27 cellular contexts compared by ENCODE assay signal in genomic region chr15:57994468-57995154, GRCh38.
DNase-seq lines count a peak whose midpoint lies in the region; ATAC-seq and TF ChIP-seq lines count a peak whose summit lies in the region.
"Had no signal": no experiment of that assay in that cellular context is flagged by ENCODE, and none has a peak within 500 bp of the region (broad histone marks: within the 10 kb centered on the region; RNA-seq: fewer than 3 reads in every experiment).

No MANE protein-coding gene starts in this region.

- CTCF ChIA-PET in mammary epithelial cell (lab: Charles Lee; ENCODE audit: low non-redundant PET) (no interaction called here), MCF 10A (lab: Yijun Ruan, JAX) (interaction anchor here (0.6 to 1.3 kb wide), 6 partner anchors 73 to 490 kb away, joined by 3 to 4 read pairs (median 3); no protein-coding TSS in a partner anchor), PC-3 (lab: Charles Lee) (interaction anchor here (0.8 kb wide), 1 partner anchor 72 kb away, joined by 5 read pairs; no protein-coding TSS in a partner anchor)
- CTCF ChIA-PET in activated CD8-positive, alpha-beta memory T cell treated with anti-CD3 and anti-CD28 coated beads, Interleukin-2, amount 10 ng/mL, durations not matched to agents 7 days and 5 days (lab: Charles Lee) = interaction anchor here (1.0 to 1.2 kb wide), 2 partner anchors 76 to 243 kb away, joined by 3 to 4 read pairs; no protein-coding TSS in a partner anchor

- H2AFZ ChIP-seq in mammary epithelial cell (ENCODE audit: low read depth, low read length) (peak overlapping the region; percentile 7), PC-3 (ENCODE audit: low read length) (no peak overlapping the region)
- H2AFZ ChIP-seq: GM23338 had no signal

- no peaks in the 10 kb centered on the region for H3K4me1 Mint-ChIP-seq in MCF 10A (ENCODE audit: insufficient read depth, unreplicated experiment)
- H3K4me1 Mint-ChIP-seq in activated CD8-positive, alpha-beta memory T cell treated with anti-CD3 and anti-CD28 coated beads, Interleukin-2, amount 10 ng/mL, durations not matched to agents 7 days and 5 days = no peaks in the 10 kb centered on the region
- H3K4me1 Mint-ChIP-seq: GM23338; stimulated activated naive B cell treated with anti-CD40 and anti-IgM and Interleukin-4, amounts not matched to agents 10 μg/mL and 1 μg/mL and 100 μg/mL, for 72 hours; T-helper 17 cell had no signal

- H3K4me2 ChIP-seq in mammary epithelial cell (ENCODE audit: insufficient read depth, low read depth, low read length) (no peak overlapping the region), PC-3 (ENCODE audit: low read length) (no peak overlapping the region)
- H3K4me2 ChIP-seq: GM23338 had no signal

- BruUV-seq in mammary epithelial cell (replicated peaks; lab: Mats Ljungman, UMichigan) = no TSS peak
- no TSS peak for BruUV-seq in MCF 10A (replicated peaks; lab: Mats Ljungman, UMichigan)
- no TSS peak for BruUV-seq in PC-3 (replicated peaks; lab: Mats Ljungman, UMichigan)

- H4K20me1 ChIP-seq in mammary epithelial cell (ENCODE audit: insufficient read depth, low read length) (no peaks in the 10 kb centered on the region), PC-3 (ENCODE audit: low read length) (no peaks in the 10 kb centered on the region)

- POLR2A ChIA-PET in MCF 10A (lab: Yijun Ruan, JAX) = interaction anchor here (0.7 to 1.1 kb wide), 3 partner anchors 17 to 70 kb away, joined by 3 read pairs; no protein-coding TSS in a partner anchor
- POLR2A ChIA-PET in PC-3 (lab: Charles Lee; ENCODE audit: unreplicated experiment) = interaction anchor here (0.7 kb wide), 1 partner anchor 21 kb away, joined by 6 read pairs; no protein-coding TSS in a partner anchor

- H3K4me3 Mint-ChIP-seq in MCF 10A (ENCODE audit: unreplicated experiment) = no peak overlapping the region
- no peak overlapping the region for H3K4me3 Mint-ChIP-seq in activated CD8-positive, alpha-beta memory T cell treated with anti-CD3 and anti-CD28 coated beads, Interleukin-2, amount 10 ng/mL, durations not matched to agents 7 days and 5 days
- H3K4me3 Mint-ChIP-seq: GM23338; natural killer cell treated with Interleukin-12 subunit alpha and Interleukin-12 subunit beta and Interleukin-15 and Interleukin-18, amount 100 ng/mL, for 72 hours; stimulated activated naive B cell treated with anti-CD40 and anti-IgM and Interleukin-4, amounts not matched to agents 10 μg/mL and 1 μg/mL and 100 μg/mL, for 72 hours; T-helper 17 cell had no signal

- in situ Hi-C loops in mammary epithelial cell (cut with MboI; ENCODE audit: low sequenced_read_pairs in 2 of 2) = no loop called here

- H3F3A ChIP-seq in PC-3 (ENCODE audit: low read length, unreplicated experiment) = no peaks in the 10 kb centered on the region

- no peak for TF ChIP-seq CTCF in mammary epithelial cell (conservative IDR thresholded peaks at IDR 0.05 in 1 of 2, IDR thresholded peaks at IDR 0.05 in 1 of 2; ENCODE audit: extremely low read depth in 1 of 2, insufficient read depth in 1 of 2, low read depth in 1 of 2, low read length in 2 of 2)
- no peak for TF ChIP-seq CTCF in MCF 10A (IDR thresholded peaks at IDR 0.05; ENCODE audit: unreplicated experiment)
- TF ChIP-seq CTCF in PC-3 (conservative IDR thresholded peaks at IDR 0.05; ENCODE audit: low read depth, low read length) = no peak
- TF ChIP-seq CTCF in foreskin fibroblast (IDR thresholded peaks at IDR 0.05; ENCODE audit: low read depth, low read length) = no peak

- H3K79me2 ChIP-seq in mammary epithelial cell (ENCODE audit: insufficient read depth, low read length) (no peaks in the 10 kb centered on the region), PC-3 (ENCODE audit: low read length) (no peaks in the 10 kb centered on the region)

- H3K27me3 Mint-ChIP-seq in MCF 10A (ENCODE audit: insufficient read depth, unreplicated experiment) = no peaks in the 10 kb centered on the region
- peaks cover 37% of the 10 kb centered on the region for H3K27me3 Mint-ChIP-seq in activated CD8-positive, alpha-beta memory T cell treated with anti-CD3 and anti-CD28 coated beads, Interleukin-2, amount 10 ng/mL, durations not matched to agents 7 days and 5 days

- H3K4me3 ChIP-seq in mammary epithelial cell (replicated peaks in 1 of 3; ENCODE audit: insufficient read depth in 1 of 3, low read depth in 2 of 3, low read length in 3 of 3) = no peak overlapping the region
- H3K4me3 ChIP-seq in PC-3 (ENCODE audit: low read length) = no peak overlapping the region
- H3K4me3 ChIP-seq in foreskin fibroblast (ENCODE audit: low read depth in 1 of 2, low read length in 2 of 2) = no peak overlapping the region
- H3K4me3 ChIP-seq: adrenal gland, gastroesophageal sphincter, GM12878, GM23338, SJSA1, testis had no signal

- intact Hi-C loops in mammary epithelial cell (cut with micrococcal nuclease) (no loop called here), MCF 10A (cut with micrococcal nuclease) (no loop called here), PC-3 (cut with micrococcal nuclease) (no loop called here)

- no peaks in the 10 kb centered on the region for H3K36me3 ChIP-seq in mammary epithelial cell (ENCODE audit: insufficient read depth, low read length)
- no peaks in the 10 kb centered on the region for H3K36me3 ChIP-seq in PC-3 (ENCODE audit: low read depth, low read length)
- H3K36me3 ChIP-seq: adrenal gland, gastroesophageal sphincter, SJSA1 had no signal

- H3K4me1 ChIP-seq in mammary epithelial cell (ENCODE audit: insufficient read depth, low read length) = no peaks in the 10 kb centered on the region
- H3K4me1 ChIP-seq in PC-3 (ENCODE audit: insufficient read depth, low read length) = peaks cover 9% of the 10 kb centered on the region
- H3K4me1 ChIP-seq: adrenal gland, SJSA1, testis had no signal

- ATAC-seq in PC-3 = peak; percentile 87
- no peak for ATAC-seq in HG03342 (IDR thresholded peaks at IDR 0.05; ENCODE audit: unreplicated experiment)
- no peak for ATAC-seq in activated CD8-positive, alpha-beta memory T cell treated with anti-CD3 and anti-CD28 coated beads, Interleukin-2, amount 10 ng/mL, durations not matched to agents 7 days and 5 days
- ATAC-seq: gastroesophageal sphincter; GM12878; GM23338; natural killer cell treated with Interleukin-12 subunit alpha and Interleukin-12 subunit beta and Interleukin-15 and Interleukin-18, amount 100 ng/mL, for 72 hours; stimulated activated naive B cell treated with anti-CD40 and anti-IgM and Interleukin-4, amounts not matched to agents 10 μg/mL and 1 μg/mL and 100 μg/mL, for 72 hours; T-helper 17 cell had no signal

- H3K9ac ChIP-seq in mammary epithelial cell (ENCODE audit: insufficient read depth, low read length) = no peak overlapping the region
- no peak overlapping the region for H3K9ac ChIP-seq in PC-3 (ENCODE audit: low read length)

- H3K9me3 ChIP-seq in mammary epithelial cell (replicated peaks; ENCODE audit: insufficient read depth, low read length) (no peaks in the 10 kb centered on the region), PC-3 (ENCODE audit: low read length) (no peaks in the 10 kb centered on the region)
- H3K9me3 ChIP-seq: adrenal gland, gastroesophageal sphincter, SJSA1, testis had no signal

- dilution Hi-C loops in mammary epithelial cell (cut with HindIII; ENCODE audit: low sequenced_read_pairs) = no loop called here

- no peaks in the 10 kb centered on the region for H3K36me3 Mint-ChIP-seq in MCF 10A (ENCODE audit: insufficient read depth, unreplicated experiment)
- no peaks in the 10 kb centered on the region for H3K36me3 Mint-ChIP-seq in activated CD8-positive, alpha-beta memory T cell treated with anti-CD3 and anti-CD28 coated beads, Interleukin-2, amount 10 ng/mL, durations not matched to agents 7 days and 5 days
- H3K36me3 Mint-ChIP-seq: natural killer cell treated with Interleukin-12 subunit alpha and Interleukin-12 subunit beta and Interleukin-15 and Interleukin-18, amount 100 ng/mL, for 72 hours; stimulated activated naive B cell treated with anti-CD40 and anti-IgM and Interleukin-4, amounts not matched to agents 10 μg/mL and 1 μg/mL and 100 μg/mL, for 72 hours had no signal

- H3K9me2 ChIP-seq in PC-3 (replicated peaks; ENCODE audit: low read length) = no peaks in the 10 kb centered on the region

- H3K27ac ChIP-seq in mammary epithelial cell (ENCODE audit: insufficient read depth, low read depth, low read length) (no peak overlapping the region), PC-3 (ENCODE audit: low read length) (no peak overlapping the region)
- H3K27ac ChIP-seq: adrenal gland, C4-2B, SJSA1, testis had no signal

- no peak overlapping the region for H3K27ac Mint-ChIP-seq in MCF 10A (ENCODE audit: low read depth, unreplicated experiment)
- no peak overlapping the region for H3K27ac Mint-ChIP-seq in activated CD8-positive, alpha-beta memory T cell treated with anti-CD3 and anti-CD28 coated beads, Interleukin-2, amount 10 ng/mL, durations not matched to agents 7 days and 5 days
- H3K27ac Mint-ChIP-seq: GM23338; natural killer cell treated with Interleukin-12 subunit alpha and Interleukin-12 subunit beta and Interleukin-15 and Interleukin-18, amount 100 ng/mL, for 72 hours; stimulated activated naive B cell treated with anti-CD40 and anti-IgM and Interleukin-4, amounts not matched to agents 10 μg/mL and 1 μg/mL and 100 μg/mL, for 72 hours; T-helper 17 cell had no signal

- no peak for DNase-seq in mammary epithelial cell
- DNase-seq in MCF 10A (ENCODE audit: unreplicated experiment) = no peak
- DNase-seq in PC-3 = peak; percentile 6
- DNase-seq in foreskin fibroblast = peak; percentile 40 to 75
- DNase-seq in SIG-M5 (lab: John Stamatoyannopoulos, UW) = no peak
- DNase-seq in activated CD8-positive, alpha-beta memory T cell treated with anti-CD3 and anti-CD28 coated beads, Interleukin-2, amount 10 ng/mL, durations not matched to agents 7 days and 5 days = no peak
- DNase-seq in NK-92 (lab: John Stamatoyannopoulos, UW; ENCODE audit: unreplicated experiment) = no peak
- DNase-seq: ACHN; activated CD4-positive, alpha-beta T cell treated with anti-CD3 and anti-CD28 coated beads, Interleukin-2, amount 50 U/mL, for 4 hours; activated gamma-delta T cell; activated T-cell treated with anti-CD3 and anti-CD28 coated beads for 4 hours; adrenal gland; cortex of kidney; GF-D8; KG1; NCI-H69; posterior cingulate gyrus; stimulated activated naive B cell treated with anti-CD40 and anti-IgM and Interleukin-4, amounts not matched to agents 10 μg/mL and 1 μg/mL and 100 μg/mL, for 72 hours; T-helper 17 cell; testis had no signal

- WGBS in mammary epithelial cell (ENCODE audit: low coverage, missing lambda C conversion rate) = 44% methylated on average over 5 of the region's 5 CpGs

- H3K9me3 Mint-ChIP-seq in MCF 10A (ENCODE audit: unreplicated experiment) = no peaks in the 10 kb centered on the region
- no peaks in the 10 kb centered on the region for H3K9me3 Mint-ChIP-seq in activated CD8-positive, alpha-beta memory T cell treated with anti-CD3 and anti-CD28 coated beads, Interleukin-2, amount 10 ng/mL, durations not matched to agents 7 days and 5 days (ENCODE audit: low read depth)

- H3K27me3 ChIP-seq in mammary epithelial cell (ENCODE audit: insufficient read depth, low read length) (no peaks in the 10 kb centered on the region), PC-3 (ENCODE audit: low read length) (0 out of 2 replicates have a peak, but pooled peaks cover 9% of the 10 kb centered on the region)
- H3K27me3 ChIP-seq: gastroesophageal sphincter, SJSA1, testis had no signal

Comparison
In these comparisons a context has a peak if more than half of its experiments do, and no peak if none do; other contexts are left out.
1. DNase-seq: peak in PC-3 (single experiment) and foreskin fibroblast (2 of 2); none in mammary epithelial cell (single experiment), MCF 10A (single experiment), SIG-M5 (single experiment), activated CD8-positive, alpha-beta memory T cell treated with anti-CD3 and anti-CD28 coated beads, Interleukin-2, amount 10 ng/mL, durations not matched to agents 7 days and 5 days (single experiment) and NK-92 (single experiment).